Comparison of ENCODE assay signal across 8 cellular contexts in genomic region chr14:104753528-104754212, GRCh38. TPM values are rescaled to one million over a fixed set of nuclear protein-coding genes. Genes with fewer than 3 reads are reported as not detected.
DNase-seq lines count a peak whose midpoint lies in the region; ATAC-seq and TF ChIP-seq lines count a peak whose summit lies in the region.

No MANE protein-coding gene starts in this region.

- CTCF ChIA-PET in Caco-2 (lab: Charles Lee): interaction anchor here (1.3 to 1.8 kb wide), 5 partner anchors 15 to 73 kb away, joined by 5 to 26 read pairs (median 11); no protein-coding TSS in a partner anchor

- intact Hi-C loops in Caco-2 (cut with micrococcal nuclease; ENCODE audit: unreplicated experiment): loop anchor here (2.0 kb wide), 2 partner anchors 13 to 65 kb away; partner anchors contain the start of gene INF2

- H3K9me3 Mint-ChIP-seq in Caco-2 (ENCODE audit: unreplicated experiment): no peaks in the 10 kb centered on the region
- H3K9me3 Mint-ChIP-seq in naive thymus-derived CD8-positive, alpha-beta T cell: no peaks in the 10 kb centered on the region

- H3K79me2 ChIP-seq in OCI-LY1 (ENCODE audit: insufficient read depth, low read length): peaks cover 21% of the 10 kb centered on the region

- H3K4me3 ChIP-seq in Caco-2 (ENCODE audit: low read depth, low read length) (peak overlapping the region; percentile 83), OCI-LY1 (ENCODE audit: low read depth, low read length, poor library complexity, severe bottlenecking) (peak overlapping the region; percentile 87)
- peak overlapping the region; percentile 90 for H3K4me3 ChIP-seq in effector memory CD4-positive, alpha-beta T cell (ENCODE audit: insufficient read depth, low read depth, low read length, poor library complexity, severe bottlenecking)

- no peak for DNase-seq in Caco-2
- DNase-seq in effector memory CD4-positive, alpha-beta T cell: peak in 1 of 3 donors; percentile 9
- DNase-seq in naive thymus-derived CD8-positive, alpha-beta T cell: peak in 5 of 10 donors; percentile 10 to 59 (median 18)
- DNase-seq in RPMI8226: no peak

- H3K36me3 ChIP-seq in Caco-2 (ENCODE audit: control insufficient read depth, insufficient read depth, low read length) (peaks cover 3% of the 10 kb centered on the region; the same call in 1 of the 2 replicates), OCI-LY1 (ENCODE audit: insufficient read depth, low read length) (peaks cover 36% of the 10 kb centered on the region)
- H3K36me3 ChIP-seq in effector memory CD4-positive, alpha-beta T cell (ENCODE audit: control insufficient read depth, insufficient read depth, low read length): peaks cover 29% of the 10 kb centered on the region

- H3K27me3 Mint-ChIP-seq in Caco-2 (ENCODE audit: insufficient read depth, unreplicated experiment): no peaks in the 10 kb centered on the region
- no peaks in the 10 kb centered on the region for H3K27me3 Mint-ChIP-seq in naive thymus-derived CD8-positive, alpha-beta T cell

- H3K27ac ChIP-seq in OCI-LY1 (ENCODE audit: low read depth, low read length, poor library complexity, severe bottlenecking): peak overlapping the region; percentile 19
- peak overlapping the region; percentile 84 for H3K27ac ChIP-seq in effector memory CD4-positive, alpha-beta T cell (ENCODE audit: insufficient read depth, low read length, poor library complexity, severe bottlenecking)

- peak overlapping the region; percentile 96 for H3K9ac ChIP-seq in OCI-LY1 (ENCODE audit: low read length)

- POLR2A ChIA-PET in Caco-2 (lab: Charles Lee): interaction anchor here (1.1 to 2.1 kb wide), 7 partner anchors 13 to 111 kb away, joined by 3 to 14 read pairs (median 6); partner anchors contain the start of gene CEP170B
- POLR2A ChIA-PET in naive thymus-derived CD8-positive, alpha-beta T cell (lab: Charles Lee): interaction anchor here (0.8 to 2.5 kb wide), 14 partner anchors 11 to 312 kb away, joined by 3 to 18 read pairs (median 5); partner anchors contain the start of genes CDCA4, GPR132 and ZBTB42

- no peak for ATAC-seq in naive thymus-derived CD8-positive, alpha-beta T cell
- ATAC-seq in HG03280 (IDR thresholded peaks at IDR 0.05; ENCODE audit: unreplicated experiment) (no peak), GM21381 (IDR thresholded peaks at IDR 0.05; ENCODE audit: unreplicated experiment) (no peak), HG03442 (IDR thresholded peaks at IDR 0.05; ENCODE audit: unreplicated experiment) (no peak)

- H3K27me3 ChIP-seq in Caco-2 (replicated peaks; ENCODE audit: control insufficient read depth, insufficient read depth, low read length) (no peaks in the 10 kb centered on the region), OCI-LY1 (ENCODE audit: insufficient read depth, low read length) (peaks cover 6% of the 10 kb centered on the region; the same call in 1 of the 2 replicates)
- no peaks in the 10 kb centered on the region for H3K27me3 ChIP-seq in effector memory CD4-positive, alpha-beta T cell (replicated peaks; ENCODE audit: control insufficient read depth, insufficient read depth, low read length, poor library complexity, severe bottlenecking)

- H3F3A ChIP-seq in OCI-LY1 (ENCODE audit: insufficient read depth, low read length): no peaks in the 10 kb centered on the region

- no peaks in the 10 kb centered on the region for H4K20me1 ChIP-seq in OCI-LY1 (ENCODE audit: insufficient read depth, low read length)

- H3K27ac Mint-ChIP-seq in Caco-2 (ENCODE audit: unreplicated experiment): peak overlapping the region; percentile 93
- peak overlapping the region; percentile 74 to 96 (median 90) for H3K27ac Mint-ChIP-seq in naive thymus-derived CD8-positive, alpha-beta T cell

- no peak overlapping the region for H2AFZ ChIP-seq in OCI-LY1 (ENCODE audit: low read length)

- peaks cover 19% of the 10 kb centered on the region for H3K4me1 Mint-ChIP-seq in Caco-2 (ENCODE audit: low read depth, unreplicated experiment)
- peaks cover 23 to 58% (median 50%) of the 10 kb centered on the region in 4 donors for H3K4me1 Mint-ChIP-seq in naive thymus-derived CD8-positive, alpha-beta T cell

- H3K4me2 ChIP-seq in OCI-LY1 (ENCODE audit: low read length): peak overlapping the region; percentile 76

- peak overlapping the region; percentile 90 for H3K4me3 Mint-ChIP-seq in Caco-2 (ENCODE audit: unreplicated experiment)
- H3K4me3 Mint-ChIP-seq in naive thymus-derived CD8-positive, alpha-beta T cell: peak overlapping the region; percentile 80 to 95 (median 90)

- H3K36me3 Mint-ChIP-seq in Caco-2 (ENCODE audit: insufficient read depth, unreplicated experiment): peaks cover 57% of the 10 kb centered on the region
- peaks cover 0 to 21% (median 4%) of the 10 kb centered on the region in 3 donors for H3K36me3 Mint-ChIP-seq in naive thymus-derived CD8-positive, alpha-beta T cell

- no peak for TF ChIP-seq CTCF in Caco-2 (IDR thresholded peaks at IDR 0.05; ENCODE audit: insufficient read depth in 1 of 2, low read depth in 1 of 2, low read length in 1 of 2, severe bottlenecking in 1 of 2, unreplicated experiment in 1 of 2)
- TF ChIP-seq CTCF in OCI-LY1 (IDR thresholded peaks at IDR 0.05; ENCODE audit: low read length): no peak

- no peaks in the 10 kb centered on the region for H3K9me2 ChIP-seq in OCI-LY1 (ENCODE audit: low read depth, low read length)

- H3K4me1 ChIP-seq in Caco-2: peaks cover 30% of the 10 kb centered on the region
- H3K4me1 ChIP-seq in OCI-LY1 (ENCODE audit: insufficient read depth, low read length, severe bottlenecking): peaks cover 46% of the 10 kb centered on the region
- peaks cover 22% of the 10 kb centered on the region for H3K4me1 ChIP-seq in effector memory CD4-positive, alpha-beta T cell (ENCODE audit: control insufficient read depth, insufficient read depth, low read length, poor library complexity, severe bottlenecking)

- BruUV-seq in Caco-2 (replicated peaks; lab: Mats Ljungman, UMichigan): TSS peak; percentile 48

- H3K9me3 ChIP-seq in Caco-2 (no peaks in the 10 kb centered on the region), OCI-LY1 (ENCODE audit: low read length) (peaks cover 7% of the 10 kb centered on the region; the same call in 1 of the 2 replicates)
- no peaks in the 10 kb centered on the region for H3K9me3 ChIP-seq in effector memory CD4-positive, alpha-beta T cell (ENCODE audit: control insufficient read depth, low read length)

RNA-seq across cellular contexts. Expression of gene SIVA1, which starts 0.7 kb away (rescaled TPM):
- 99.3 and 105 TPM in 2 replicates for total RNA-seq in Caco-2 (2022)
- total RNA-seq in naive thymus-derived CD8-positive, alpha-beta T cell: 10 to 100 TPM; 75.4 to 82.5 TPM
- polyA plus RNA-seq in naive thymus-derived CD8-positive, alpha-beta T cell: 100 to 1,000 TPM; 248 to 297 (median 283) TPM

RNA-seq across cellular contexts. Expression of gene ADSS1, which starts 29.6 kb away (rescaled TPM):
- total RNA-seq in Caco-2 (2022): 1.6 and 3.2 TPM in 2 replicates
- 1 to 10 TPM; 5.1 to 5.5 TPM for total RNA-seq in naive thymus-derived CD8-positive, alpha-beta T cell
- 1 to 10 TPM in 2 of 3 donors, under 1 TPM in 1; 0.61 to 3.1 (median 1.4) TPM for polyA plus RNA-seq in naive thymus-derived CD8-positive, alpha-beta T cell

RNA-seq across cellular contexts. Expression of gene AKT1, which starts 41.9 kb away (rescaled TPM):
- total RNA-seq in Caco-2 (2022): 110 and 111 TPM in 2 replicates
- 10 to 100 TPM; 88.9 to 95.7 TPM for total RNA-seq in naive thymus-derived CD8-positive, alpha-beta T cell
- 10 to 100 TPM in 2 of 3 donors, 1 to 10 TPM in 1; 8.9 to 33.4 (median 23.1) TPM for polyA plus RNA-seq in naive thymus-derived CD8-positive, alpha-beta T cell

RNA-seq across cellular contexts. Expression of gene ZBTB42, which starts 47.2 kb away (rescaled TPM):
- total RNA-seq in Caco-2 (2022): 9.1 and 9.7 TPM in 2 replicates
- total RNA-seq in naive thymus-derived CD8-positive, alpha-beta T cell: 1 to 10 TPM; 8.6 to 9.6 TPM
- polyA plus RNA-seq in naive thymus-derived CD8-positive, alpha-beta T cell: 1 to 10 TPM; 1.0 to 1.8 (median 1.6) TPM
